In genomic region chr16:82033683-82034300, GRCh38 we compare ENCODE assay signal across 33 cellular contexts. TPM values are rescaled to one million over a fixed set of nuclear protein-coding genes. Genes with fewer than 3 reads are reported as not detected.
DNase-seq lines count a peak whose midpoint lies in the region; ATAC-seq, FAIRE-seq and TF ChIP-seq lines count a peak whose summit lies in the region.
"Had no signal": no experiment of that assay in that cellular context is flagged by ENCODE, and none has a peak within 500 bp of the region (broad histone marks: within the 10 kb centered on the region; RNA-seq: fewer than 3 reads in every experiment).

No MANE protein-coding gene starts in this region.

- no peaks in the 10 kb centered on the region for H3K9me1 ChIP-seq in keratinocyte (ENCODE audit: control insufficient read depth, extremely low read depth, insufficient read depth, low read length)

- no peaks in the 10 kb centered on the region for H3F3A ChIP-seq in neural progenitor cell (ENCODE audit: low read depth)
- no peaks in the 10 kb centered on the region for H3F3A ChIP-seq in smooth muscle cell (ENCODE audit: low read depth)

- H3K36me3 ChIP-seq in BLaER1: no peaks in the 10 kb centered on the region
- no peaks in the 10 kb centered on the region for H3K36me3 ChIP-seq in keratinocyte (ENCODE audit: control insufficient read depth in 2 of 2, extremely low read depth in 1 of 2, insufficient read depth in 2 of 2, low read length in 2 of 2)
- no peaks in the 10 kb centered on the region for H3K36me3 ChIP-seq in neural progenitor cell
- no peaks in the 10 kb centered on the region for H3K36me3 ChIP-seq in smooth muscle cell (ENCODE audit: low read depth)
- H3K36me3 ChIP-seq: brain microvascular endothelial cell, gastrocnemius medialis, neutrophil, SJSA1, upper lobe of left lung had no signal

- H3K9ac ChIP-seq in BLaER1 (no peak overlapping the region), keratinocyte (ENCODE audit: control insufficient read depth, extremely low read depth, insufficient read depth, low read length) (no peak overlapping the region), neural progenitor cell (no peak overlapping the region), smooth muscle cell (ENCODE audit: low read depth) (no peak overlapping the region)

- H3K79me2 ChIP-seq in keratinocyte (ENCODE audit: control insufficient read depth, insufficient read depth, low read length) (no peaks in the 10 kb centered on the region), neural progenitor cell (ENCODE audit: low read depth) (no peaks in the 10 kb centered on the region), smooth muscle cell (ENCODE audit: low read depth) (no peaks in the 10 kb centered on the region)

- ATAC-seq in GM21737 (IDR thresholded peaks at IDR 0.05; ENCODE audit: unreplicated experiment): no peak
- no peak for ATAC-seq in HG02870 (IDR thresholded peaks at IDR 0.05; ENCODE audit: unreplicated experiment)
- ATAC-seq: gastrocnemius medialis, GM12878, left cardiac atrium, sciatic nerve had no signal

- H3K4me1 ChIP-seq in BLaER1: peaks cover 11% of the 10 kb centered on the region
- peaks cover 37% of the 10 kb centered on the region for H3K4me1 ChIP-seq in keratinocyte (ENCODE audit: control insufficient read depth, extremely low read depth, insufficient read depth, low read length)
- H3K4me1 ChIP-seq in neural progenitor cell: no peaks in the 10 kb centered on the region
- peaks cover 9% of the 10 kb centered on the region for H3K4me1 ChIP-seq in smooth muscle cell (ENCODE audit: low read depth)
- H3K4me1 ChIP-seq: gastrocnemius medialis, upper lobe of left lung had no signal

- H3K9me3 ChIP-seq in BLaER1: no peaks in the 10 kb centered on the region
- no peaks in the 10 kb centered on the region for H3K9me3 ChIP-seq in keratinocyte (ENCODE audit: control insufficient read depth, low read depth, low read length)
- no peaks in the 10 kb centered on the region for H3K9me3 ChIP-seq in neural progenitor cell (ENCODE audit: low read depth)
- no peaks in the 10 kb centered on the region for H3K9me3 ChIP-seq in smooth muscle cell (replicated peaks; ENCODE audit: low read depth)
- H3K9me3 ChIP-seq: gastrocnemius medialis, neutrophil, SJSA1, upper lobe of left lung had no signal

- H3K36me3 Mint-ChIP-seq in neural progenitor cell: no peaks in the 10 kb centered on the region
- H3K36me3 Mint-ChIP-seq: activated naive CD4-positive, alpha-beta T cell treated with anti-CD3 and anti-CD28 coated beads, Interleukin-2, amount 50 U/mL, for 24 hours; CD4-positive, alpha-beta memory T cell; naive B cell had no signal

- no peak for TF ChIP-seq POLR2A in NB4 (IDR thresholded peaks at IDR 0.05; ENCODE audit: extremely low read depth, insufficient read length)

- H3K4me3 ChIP-seq in BLaER1 (no peak overlapping the region), NB4 (ENCODE audit: low read depth, low read length) (no peak overlapping the region), keratinocyte (ENCODE audit: control insufficient read depth in 2 of 3, extremely low read depth in 1 of 3, insufficient read depth in 2 of 3, low read depth in 1 of 3, low read length in 3 of 3) (no peak overlapping the region), neural progenitor cell (no peak overlapping the region), smooth muscle cell (no peak overlapping the region)
- H3K4me3 ChIP-seq: gastrocnemius medialis, GM12878, SJSA1, upper lobe of left lung had no signal

- H3K27ac ChIP-seq in BLaER1 (no peak overlapping the region), keratinocyte (ENCODE audit: control insufficient read depth, insufficient read depth, low read length) (no peak overlapping the region), neural progenitor cell (no peak overlapping the region), smooth muscle cell (ENCODE audit: low read depth) (no peak overlapping the region)
- H3K27ac ChIP-seq: brain microvascular endothelial cell, gastrocnemius medialis, neutrophil, RWPE1, SJSA1, upper lobe of left lung had no signal

- no peaks in the 10 kb centered on the region for H3K9me3 Mint-ChIP-seq in neural progenitor cell
- H3K9me3 Mint-ChIP-seq: activated naive CD4-positive, alpha-beta T cell treated with anti-CD3 and anti-CD28 coated beads, Interleukin-2, amount 50 U/mL, for 24 hours; activated T-helper 2 cell treated with anti-CD3 and anti-CD28 coated beads, Interferon-gamma antibody, Interleukin-2, Interleukin-4, amounts not matched to agents 10 μg/mL and 5 μg/mL and 100 μg/mL, durations not matched to agents 14 hours and 24 hours and 36 hours; CD4-positive, alpha-beta memory T cell; naive B cell had no signal

- no peaks in the 10 kb centered on the region for H4K20me1 ChIP-seq in BLaER1
- H4K20me1 ChIP-seq in keratinocyte (ENCODE audit: control insufficient read depth, extremely low read depth, insufficient read depth, low read length): no peaks in the 10 kb centered on the region
- H4K20me1 ChIP-seq in neural progenitor cell (ENCODE audit: low read depth): no peaks in the 10 kb centered on the region
- no peaks in the 10 kb centered on the region for H4K20me1 ChIP-seq in smooth muscle cell (ENCODE audit: low read depth)

- dilution Hi-C loops in keratinocyte (cut with MboI; ENCODE audit: extremely low pct_ligation_motif_present, low sequenced_read_pairs): no loop called here

- H3K27me3 Mint-ChIP-seq in neural progenitor cell (ENCODE audit: insufficient read depth, low read depth): no peaks in the 10 kb centered on the region

- no peak overlapping the region for H3K4me3 Mint-ChIP-seq in neural progenitor cell
- H3K4me3 Mint-ChIP-seq: activated naive CD4-positive, alpha-beta T cell treated with anti-CD3 and anti-CD28 coated beads, Interleukin-2, amount 50 U/mL, for 24 hours; CD4-positive, alpha-beta memory T cell; naive B cell had no signal

- H3K27me3 ChIP-seq in BLaER1: no peaks in the 10 kb centered on the region
- no peaks in the 10 kb centered on the region for H3K27me3 ChIP-seq in keratinocyte (ENCODE audit: control insufficient read depth, extremely low read depth, insufficient read depth, low read length)
- no peaks in the 10 kb centered on the region for H3K27me3 ChIP-seq in neural progenitor cell
- H3K27me3 ChIP-seq in smooth muscle cell (ENCODE audit: low read depth): no peaks in the 10 kb centered on the region
- H3K27me3 ChIP-seq: brain microvascular endothelial cell, gastrocnemius medialis, SJSA1, upper lobe of left lung had no signal

- H3K4me1 Mint-ChIP-seq in neural progenitor cell: peaks cover 31% of the 10 kb centered on the region
- H3K4me1 Mint-ChIP-seq: activated naive CD4-positive, alpha-beta T cell treated with anti-CD3 and anti-CD28 coated beads, Interleukin-2, amount 50 U/mL, for 24 hours; naive B cell had no signal

- peak overlapping the region; percentile 41 for H3K4me2 ChIP-seq in BLaER1
- H3K4me2 ChIP-seq in keratinocyte (ENCODE audit: control insufficient read depth, extremely low read depth, insufficient read depth, low read depth, low read length): no peak overlapping the region
- H3K4me2 ChIP-seq in neural progenitor cell: no peak overlapping the region
- no peak overlapping the region for H3K4me2 ChIP-seq in smooth muscle cell

- no peak for FAIRE-seq in keratinocyte (lab: Jason Lieb, UNC)
- FAIRE-seq: A204.1, GM12878 had no signal

- H2AFZ ChIP-seq in keratinocyte (ENCODE audit: control insufficient read depth, low read length) (peak overlapping the region; percentile 41), neural progenitor cell (replicated peaks) (no peak overlapping the region), smooth muscle cell (ENCODE audit: low read depth) (no peak overlapping the region)

- TF ChIP-seq CTCF in NB4 (IDR thresholded peaks at IDR 0.05; ENCODE audit: low read depth, low read length) (no peak), keratinocyte (optimal IDR thresholded peaks at IDR 0.05 in 1 of 3, IDR thresholded peaks at IDR 0.05 in 1 of 3, conservative IDR thresholded peaks at IDR 0.05 in 1 of 3; ENCODE audit: extremely low read depth in 1 of 3, insufficient read depth in 2 of 3, low read length in 3 of 3) (no peak), neural progenitor cell (IDR thresholded peaks at IDR 0.05) (no peak), smooth muscle cell (IDR thresholded peaks at IDR 0.05; ENCODE audit: borderline replicate concordance, insufficient read depth, poor library complexity, severe bottlenecking) (no peak)

- DNase-seq in NB4 (ENCODE audit: low read depth): peak; percentile 19
- DNase-seq in keratinocyte (ENCODE audit: low read depth, low spot score): no peak
- no peak for DNase-seq in neural progenitor cell (ENCODE audit: low spot score)
- DNase-seq in smooth muscle cell (lab: John Stamatoyannopoulos, UW; ENCODE audit: unreplicated experiment): no peak
- DNase-seq in iPS-NIHi11 (ENCODE audit: low spot score): no peak
- DNase-seq: activated CD4-positive, alpha-beta T cell treated with anti-CD3 and anti-CD28 coated beads for 4 hours; amygdala; brain microvascular endothelial cell; CD4-positive, alpha-beta memory T cell; DMS 273 treated with DMSO at 0.1 percent for 48 hours; EL; gastrocnemius medialis; left cardiac atrium; naive B cell; NCI-H1694; stimulated activated CD4-positive, alpha-beta T cell treated with anti-CD3 and anti-CD28 coated beads, Interleukin-4, amount 100 ng/mL, for 1 hour; T1000 had no signal

- WGBS in smooth muscle cell (ENCODE audit: low lambda C conversion rate): 89% methylated on average over 8 of the region's 8 CpGs

- H3K27ac Mint-ChIP-seq in neural progenitor cell: peak overlapping the region; percentile 1
- H3K27ac Mint-ChIP-seq: activated naive CD4-positive, alpha-beta T cell treated with anti-CD3 and anti-CD28 coated beads, Interleukin-2, amount 50 U/mL, for 24 hours; activated T-helper 2 cell treated with anti-CD3 and anti-CD28 coated beads, Interferon-gamma antibody, Interleukin-2, Interleukin-4, amounts not matched to agents 10 μg/mL and 5 μg/mL and 100 μg/mL, durations not matched to agents 14 hours and 24 hours and 36 hours; CD4-positive, alpha-beta memory T cell; naive B cell had no signal

RNA-seq across cellular contexts. Expression of gene HSD17B2, which starts 1.3 kb away (rescaled TPM):
- 2.9 to 6.9 TPM (median 3.1 TPM) in 3 replicates for polyA plus RNA-seq in keratinocyte
- polyA plus RNA-seq in keratinocyte (2011; ENCODE audit: low read depth): 6.3 TPM
- 3.0 and 3.6 TPM in 2 replicates for polyA plus RNA-seq in keratinocyte (2011; cell fraction: cytosol; rRNA removed)
- polyA plus RNA-seq in keratinocyte (2011; cell fraction: nucleus; rRNA removed): 5.1 and 5.3 TPM in 2 replicates
- 2.1 and 7.2 TPM in 2 replicates for polyA plus RNA-seq in keratinocyte (2012; ENCODE audit: low replicate concordance)
- polyA minus RNA-seq in keratinocyte: 3.5 to 6.3 TPM (median 4.9 TPM) in 3 replicates
- not detected for polyA minus RNA-seq in keratinocyte (2011; cell fraction: cytosol; rRNA and poly(A)+ RNA removed)
- polyA minus RNA-seq in keratinocyte (2011; cell fraction: nucleus; rRNA and poly(A)+ RNA removed): 2.1 and 6.1 TPM in 2 replicates
- not detected in 2 replicates for total RNA-seq in neural progenitor cell (ENCODE audit: low replicate concordance)
- total RNA-seq in smooth muscle cell: 20.5 and 21.8 TPM in 2 replicates
- 21.9 and 33.9 TPM in 2 replicates for polyA plus RNA-seq in smooth muscle cell
- total RNA-seq: activated T-helper 2 cell treated with anti-CD3 and anti-CD28 coated beads, Interferon-gamma antibody, Interleukin-2, Interleukin-4, amounts not matched to agents 10 μg/mL and 5 μg/mL and 100 μg/mL, durations not matched to agents 14 hours and 24 hours and 36 hours; CD4-positive, alpha-beta memory T cell; GM12878; left cardiac atrium; NCI-H460; posterior vena cava; sciatic nerve; subcutaneous adipose tissue had no signal
- polyA plus RNA-seq: CD4-positive, alpha-beta memory T cell; GM12878 had no signal

RNA-seq across cellular contexts. Expression of gene SDR42E1, which starts 22.5 kb away (rescaled TPM):
- polyA plus RNA-seq in keratinocyte (18.8 to 28.4 TPM (median 20.3 TPM) in 3 replicates), smooth muscle cell (not detected in 2 replicates)
- 5.8 TPM for polyA plus RNA-seq in keratinocyte (2011; ENCODE audit: low read depth)
- 13.5 and 20.5 TPM in 2 replicates for polyA plus RNA-seq in keratinocyte (2011; cell fraction: cytosol; rRNA removed)
- polyA plus RNA-seq in keratinocyte (2011; cell fraction: nucleus; rRNA removed): 18.1 and 18.6 TPM in 2 replicates
- 12.6 and 14.6 TPM in 2 replicates for polyA plus RNA-seq in keratinocyte (2012; ENCODE audit: low replicate concordance)
- 21.1 to 38.5 TPM (median 32.0 TPM) in 3 replicates for polyA minus RNA-seq in keratinocyte
- 14.8 TPM for polyA minus RNA-seq in keratinocyte (2011; cell fraction: cytosol; rRNA and poly(A)+ RNA removed)
- 15.3 and 30.1 TPM in 2 replicates for polyA minus RNA-seq in keratinocyte (2011; cell fraction: nucleus; rRNA and poly(A)+ RNA removed)
- total RNA-seq in neural progenitor cell (ENCODE audit: low replicate concordance) (0.12 and 0.37 TPM in 2 replicates), smooth muscle cell (not detected in 2 replicates)
- total RNA-seq: H4, NCI-H460, SJSA1 had no signal

Comparison
In these comparisons a context has a peak if more than half of its experiments do, and no peak if none do; other contexts are left out.
1. RNA of gene HSD17B2, which starts 1.3 kb away (total RNA-seq): 20.5 to 21.8 TPM in smooth muscle cell; not detected in neural progenitor cell; every median in the first group is over 10 times any median in the second.